8 cellular contexts compared by ENCODE assay signal in genomic region chr22:39318507-39319283, GRCh38. TPM values are rescaled to one million over a fixed set of nuclear protein-coding genes. Genes with fewer than 3 reads are reported as not detected.
A peak's percentile ranks its signal among the peaks of the same experiment; 100 is the strongest.
DNase-seq lines count a peak whose midpoint lies in the region; ATAC-seq and TF ChIP-seq lines count a peak whose summit lies in the region.

No MANE protein-coding gene starts in this region.

- no peaks in the 10 kb centered on the region for H3K27me3 ChIP-seq in A673 (replicated peaks; ENCODE audit: insufficient read depth, low read depth, low read length, poor library complexity)
- no peaks in the 10 kb centered on the region for H3K27me3 ChIP-seq in PC-9 (ENCODE audit: insufficient read depth, low read depth)
- no peaks in the 10 kb centered on the region for H3K27me3 ChIP-seq in lung (ENCODE audit: control insufficient read depth, insufficient read depth)

- no peak overlapping the region for H2AFZ ChIP-seq in PC-9

- H3K9me2 ChIP-seq in PC-9 (ENCODE audit: insufficient read depth): no peaks in the 10 kb centered on the region

- no peaks in the 10 kb centered on the region for H3K9me3 Mint-ChIP-seq in type B pancreatic cell

- TF ChIP-seq CTCF in A673 (conservative IDR thresholded peaks at IDR 0.05; ENCODE audit: low read depth, low read length) (no peak), PC-9 (conservative IDR thresholded peaks at IDR 0.05) (no peak), lung (IDR thresholded peaks at IDR 0.05; ENCODE audit: control extremely low read depth, extremely low read depth) (no peak), type B pancreatic cell (conservative IDR thresholded peaks at IDR 0.05) (no peak)

- H3K27ac Mint-ChIP-seq in type B pancreatic cell: peak overlapping the region; percentile 100

- peaks cover 74% of the 10 kb centered on the region for H3F3A ChIP-seq in PC-9 (ENCODE audit: insufficient read depth, low read depth)

- ATAC-seq in GM21515 (IDR thresholded peaks at IDR 0.05; ENCODE audit: unreplicated experiment): peak; percentile 15
- no peak for ATAC-seq in lung (ENCODE audit: insufficient read depth, low FRiP score)
- ATAC-seq in GM18498 (IDR thresholded peaks at IDR 0.05; ENCODE audit: unreplicated experiment): no peak

- peak overlapping the region; percentile 100 for H3K4me2 ChIP-seq in PC-9

- H3K4me1 Mint-ChIP-seq in type B pancreatic cell (ENCODE audit: unreplicated experiment): peaks cover 21% of the 10 kb centered on the region

- POLR2A ChIA-PET in A673 (lab: Charles Lee; ENCODE audit: low non-redundant PET) (interaction anchor here (0.6 to 1.4 kb wide), 8 partner anchors 10 to 706 kb away, joined by 3 to 5 read pairs (median 4); partner anchors contain the start of gene ATF4), PC-9 (lab: Charles Lee; ENCODE audit: unreplicated experiment) (interaction anchor here (0.6 to 1.3 kb wide), 21 partner anchors 28 to 1332 kb away, joined by 3 to 28 read pairs (median 4); partner anchors contain the start of genes CBX7, MIEF1 and TAB1)

- H3K9me3 ChIP-seq in A673 (ENCODE audit: low read depth, low read length, poor library complexity, severe bottlenecking) (no peaks in the 10 kb centered on the region), PC-9 (ENCODE audit: insufficient read depth, low read depth) (no peaks in the 10 kb centered on the region), lung (ENCODE audit: control insufficient read depth in 2 of 2, insufficient read depth in 1 of 2, low read length in 1 of 2) (no peaks in the 10 kb centered on the region)

- peak overlapping the region; percentile 98 for H3K27ac ChIP-seq in A673 (ENCODE audit: low read depth, low read length, poor library complexity, severe bottlenecking)
- H3K27ac ChIP-seq in PC-9: peak overlapping the region; percentile 98
- peak overlapping the region; percentile 80 for H3K27ac ChIP-seq in cingulate gyrus (ENCODE audit: low read depth, low read length)
- peak overlapping the region; percentile 90 to 92 for H3K27ac ChIP-seq in lung (ENCODE audit: low read depth in 1 of 2, low read length in 1 of 2)

- H3K4me3 Mint-ChIP-seq in type B pancreatic cell: peak overlapping the region; percentile 100

- peaks cover 4% of the 10 kb centered on the region for H3K27me3 Mint-ChIP-seq in type B pancreatic cell

- no peak for DNase-seq in A673 (ENCODE audit: low spot score)
- DNase-seq in PC-9: no peak
- DNase-seq in lung (ENCODE audit: low spot score): no peak
- no peak for DNase-seq in type B pancreatic cell (ENCODE audit: extremely low spot score, unreplicated experiment)
- no peak for DNase-seq in epidermal melanocyte (ENCODE audit: insufficient read length, low spot score)

- CTCF ChIA-PET in A673 (lab: Charles Lee) (interaction anchor here (0.8 to 1.7 kb wide), 2 partner anchors 9 to 13 kb away, joined by 3 read pairs; no protein-coding TSS in a partner anchor), PC-9 (lab: Charles Lee) (interaction anchor here (0.7 to 1.3 kb wide), 4 partner anchors 78 to 210 kb away, joined by 3 to 7 read pairs (median 4); partner anchors contain the start of gene TAB1)

- peaks cover 41% of the 10 kb centered on the region for H3K36me3 Mint-ChIP-seq in type B pancreatic cell

- intact Hi-C loops in A673 (cut with micrococcal nuclease; ENCODE audit: unreplicated experiment) (loop anchor here (5.0 to 10.0 kb wide), 2 partner anchors 209 to 314 kb away; no protein-coding TSS in a partner anchor), PC-9 (cut with micrococcal nuclease; ENCODE audit: unreplicated experiment) (loop anchor here (1.0 to 5.0 kb wide), 4 partner anchors 81 to 551 kb away; partner anchors contain the start of genes APOBEC3C, CBX7 and TAB1)

- 4 to 6% methylated on average over 24 to 26 of the region's 26 CpGs for WGBS in lung, 2 donors

- peaks cover 31% of the 10 kb centered on the region for H3K4me1 ChIP-seq in A673 (ENCODE audit: insufficient read depth, low read length, poor library complexity, severe bottlenecking)
- H3K4me1 ChIP-seq in PC-9 (replicated peaks; ENCODE audit: insufficient read depth): peaks cover 31% of the 10 kb centered on the region
- peaks cover 12 to 15% of the 10 kb centered on the region in 2 donors for H3K4me1 ChIP-seq in lung (ENCODE audit: control insufficient read depth in 2 of 2, insufficient read depth in 2 of 2, low read length in 2 of 2)

- H4K20me1 ChIP-seq in PC-9 (ENCODE audit: insufficient read depth): peaks cover 52% of the 10 kb centered on the region

- BruUV-seq in A673 (replicated peaks; lab: Mats Ljungman, UMichigan) (TSS peak; percentile 75), PC-9 (replicated peaks; lab: Mats Ljungman, UMichigan) (TSS peak; percentile 56)

- H3K36me3 ChIP-seq in A673 (ENCODE audit: insufficient read depth, low read length, poor library complexity, severe bottlenecking) (peaks cover 53% of the 10 kb centered on the region), PC-9 (ENCODE audit: low read depth) (peaks cover 50% of the 10 kb centered on the region), lung (ENCODE audit: control insufficient read depth in 2 of 2, insufficient read depth in 2 of 2, low read length in 2 of 2) (peaks cover 21 to 38% of the 10 kb centered on the region in 2 donors)

- H3K4me3 ChIP-seq in A673 (ENCODE audit: low read depth, low read length, poor library complexity, severe bottlenecking) (peak overlapping the region; percentile 87), PC-9 (peak overlapping the region; percentile 94), lung (peak overlapping the region; percentile 95)

- H3K79me2 ChIP-seq in PC-9 (ENCODE audit: low read depth): peaks cover 57% of the 10 kb centered on the region

RNA-seq across cellular contexts. Expression of gene RPL3, which starts 0.7 kb away (rescaled TPM):
- total RNA-seq in A673 (2021) (1,117 and 1,141 TPM in 2 replicates), PC-9 (2021) (1,699 and 2,252 TPM in 2 replicates), lung (1,000 to 10,000 TPM; 1,521 to 1,689 TPM), type B pancreatic cell (ENCODE audit: low replicate concordance) (2,337 and 2,431 TPM in 2 replicates)
- 1,000 to 10,000 TPM; 2,233 to 2,749 TPM for polyA plus RNA-seq in lung

RNA-seq across cellular contexts. Expression of gene SYNGR1, which starts 31.1 kb away (rescaled TPM):
- total RNA-seq in A673 (2021): 31.7 and 36.7 TPM in 2 replicates
- 12.0 and 19.1 TPM in 2 replicates for total RNA-seq in PC-9 (2021)
- total RNA-seq in lung: 10 to 100 TPM in 1 of 2 donors, 1 to 10 TPM in 1; 4.9 to 13.3 TPM
- 1 to 10 TPM; 3.5 to 6.1 TPM for polyA plus RNA-seq in lung
- 41.4 and 47.9 TPM in 2 replicates for total RNA-seq in type B pancreatic cell (ENCODE audit: low replicate concordance)
